24 cellular contexts compared by ENCODE assay signal in genomic region chr6:167817729-167818128, GRCh38. TPM values are rescaled to one million over a fixed set of nuclear protein-coding genes. Genes with fewer than 3 reads are reported as not detected.
DNase-seq lines count a peak whose midpoint lies in the region; ATAC-seq, FAIRE-seq and TF ChIP-seq lines count a peak whose summit lies in the region.
"Had no signal": no experiment of that assay in that cellular context is flagged by ENCODE, and none has a peak within 500 bp of the region (broad histone marks: within the 10 kb centered on the region; RNA-seq: fewer than 3 reads in every experiment).

No MANE protein-coding gene starts in this region.

- no peak overlapping the region for H3K4ac ChIP-seq in H1 (replicated peaks; ENCODE audit: insufficient read length, low read depth, low read length)

- no peak overlapping the region for H3K18ac ChIP-seq in H1 (ENCODE audit: extremely low read depth, low read length)

- H2BK15ac ChIP-seq in H1 (ENCODE audit: low read length): no peak overlapping the region

- H2BK5ac ChIP-seq in H1 (ENCODE audit: low read depth, low read length): peak overlapping the region; percentile 12; the same call in 1 of the 2 replicates

- H3K36me3 ChIP-seq in H1 (ENCODE audit: control insufficient read depth in 2 of 4, insufficient read depth in 4 of 4, low read length in 3 of 4): peaks cover 0 to 5% (median 0%) of the 10 kb centered on the region in 4 experiments; a peak in 2 of 8 replicates
- H3K36me3 ChIP-seq: thoracic aorta had no signal

- CTCF ChIA-PET in H1 (lab: Charles Lee; ENCODE audit: partially characterized antibody): interaction anchor here (0.6 to 1.2 kb wide), 4 partner anchors 26 to 398 kb away, joined by 3 to 4 read pairs (median 4); no protein-coding TSS in a partner anchor

- no peak for TF ChIP-seq POLR2A in H1 (IDR thresholded peaks at IDR 0.05; ENCODE audit: control extremely low read depth in 1 of 2, low read depth in 2 of 2, low read length in 2 of 2)

- peak overlapping the region; percentile 47 for H3K27ac Mint-ChIP-seq in mesothelial cell of epicardium
- H3K27ac Mint-ChIP-seq: activated naive CD8-positive, alpha-beta T cell; activated T-cell treated with anti-CD3 and anti-CD28 coated beads, Interleukin-2, amount 50 U/mL, for 72 hours; IgD-negative memory B cell; natural killer cell; stimulated activated effector memory CD8-positive, alpha-beta T cell treated with anti-CD3 and anti-CD28 coated beads, Interleukin-12 subunit alpha, Interleukin-12 subunit beta, amount 100 ng/mL, for 72 hours had no signal

- H3K14ac ChIP-seq in H1 (ENCODE audit: insufficient read length): no peak overlapping the region

- H2BK20ac ChIP-seq in H1 (ENCODE audit: low read length): peak overlapping the region; percentile 4; the same call in 1 of the 2 replicates

- H3K4me1 ChIP-seq in H1 (replicated peaks in 1 of 4; ENCODE audit: control insufficient read depth in 3 of 4, insufficient read depth in 4 of 4, low read length in 3 of 4): peaks cover 0 to 11% (median 7%) of the 10 kb centered on the region in 4 experiments; a peak in 4 of 7 replicates
- H3K4me1 ChIP-seq: parathyroid adenoma had no signal

- H3K23me2 ChIP-seq in H1 (ENCODE audit: low read depth, low read length): no peaks in the 10 kb centered on the region

- no peaks in the 10 kb centered on the region for H4K20me1 ChIP-seq in H1 (replicated peaks in 1 of 2; ENCODE audit: control insufficient read depth in 1 of 2, insufficient read depth in 2 of 2, low read length in 2 of 2)

- POLR2A ChIA-PET in H1 (lab: Charles Lee; ENCODE audit: partially characterized antibody): interaction anchor here (2.1 kb wide), 1 partner anchor 22 kb away, joined by 7 read pairs; no protein-coding TSS in a partner anchor

- no peak overlapping the region for H3K4me3 Mint-ChIP-seq in mesothelial cell of epicardium
- H3K4me3 Mint-ChIP-seq: activated naive CD8-positive, alpha-beta T cell; activated T-cell treated with anti-CD3 and anti-CD28 coated beads, Interleukin-2, amount 50 U/mL, for 72 hours; natural killer cell; stimulated activated effector memory CD8-positive, alpha-beta T cell treated with anti-CD3 and anti-CD28 coated beads, Interleukin-12 subunit alpha, Interleukin-12 subunit beta, amount 100 ng/mL, for 72 hours had no signal

- H2BK12ac ChIP-seq in H1 (ENCODE audit: low read depth, low read length): no peak overlapping the region

- peak overlapping the region; percentile 83 for H4K91ac ChIP-seq in H1 (replicated peaks; ENCODE audit: insufficient read length, low read length)

- TF ChIP-seq RAD21 in Ishikawa (IDR thresholded peaks at IDR 0.05; ENCODE audit: low read depth): no peak
- no peak for TF ChIP-seq RAD21 in H1 (IDR thresholded peaks at IDR 0.05 in 1 of 2, conservative IDR thresholded peaks at IDR 0.05 in 1 of 2; ENCODE audit: low read depth in 2 of 2, low read length in 2 of 2)

- no peaks in the 10 kb centered on the region for H3K9me3 ChIP-seq in H1 (ENCODE audit: insufficient read depth in 2 of 2, low read depth in 1 of 2, low read length in 1 of 2)
- H3K9me3 ChIP-seq: thoracic aorta had no signal

- H4K8ac ChIP-seq in H1 (ENCODE audit: extremely low read depth, insufficient read depth, low read length): no peak overlapping the region

- H3K4me2 ChIP-seq in H1 (ENCODE audit: insufficient read depth in 1 of 2, low read depth in 2 of 2, low read length in 2 of 2): 0 out of 4 replicates have a peak overlapping the region, but pooled peaks of 1 of the 2 experiments have one; percentile 8

- TF ChIP-seq EP300 in Ishikawa (IDR thresholded peaks at IDR 0.05; ENCODE audit: borderline replicate concordance) (peak; percentile 91), H1 (IDR thresholded peaks at IDR 0.05; ENCODE audit: borderline replicate concordance in 1 of 2, low read depth in 2 of 2, low read length in 2 of 2) (no peak)

- no peak for FAIRE-seq in H1 (lab: Jason Lieb, UNC)
- FAIRE-seq: astrocyte, frontal cortex had no signal

- no peak overlapping the region for H3K9ac ChIP-seq in H1 (replicated peaks in 1 of 4; ENCODE audit: extremely low read depth in 1 of 4, low read depth in 3 of 4, low read length in 3 of 4)
- H3K9ac ChIP-seq: parathyroid adenoma had no signal

- H3K27me3 ChIP-seq in H1 (replicated peaks in 1 of 4; ENCODE audit: control insufficient read depth in 3 of 4, extremely low read depth in 1 of 4, insufficient read depth in 3 of 4, low read length in 3 of 4): no peaks in the 10 kb centered on the region

- H3K4me3 ChIP-seq in H1 (ENCODE audit: extremely low read depth in 1 of 4, insufficient read depth in 2 of 4, low read depth in 3 of 4, low read length in 4 of 4): no peak overlapping the region
- H3K4me3 ChIP-seq: thoracic aorta had no signal

- 0 out of 2 replicates have a peak overlapping the region, but pooled peaks have one; percentile 49 for H2AFZ ChIP-seq in H1 (ENCODE audit: low read length)
- H2AFZ ChIP-seq: parathyroid adenoma had no signal

- no peak overlapping the region for H4K5ac ChIP-seq in H1 (ENCODE audit: insufficient read length, low read depth, low read length)

- no peaks in the 10 kb centered on the region for H3K79me2 ChIP-seq in H1 (ENCODE audit: control insufficient read depth in 1 of 2, insufficient read depth in 2 of 2, low read length in 2 of 2)
- H3K79me2 ChIP-seq: parathyroid adenoma had no signal

- H3K4me1 Mint-ChIP-seq in mesothelial cell of epicardium: peaks cover 19% of the 10 kb centered on the region
- H3K4me1 Mint-ChIP-seq: IgD-negative memory B cell; natural killer cell; stimulated activated effector memory CD8-positive, alpha-beta T cell treated with anti-CD3 and anti-CD28 coated beads, Interleukin-12 subunit alpha, Interleukin-12 subunit beta, amount 100 ng/mL, for 72 hours had no signal

- DNase-seq in DMS53 treated with DMSO at 0.1 percent for 48 hours (lab: John Stamatoyannopoulos, UW; ENCODE audit: unreplicated experiment): peak; percentile 27
- no peak for DNase-seq in H1 (ENCODE audit: low read depth in 1 of 2, low spot score in 2 of 2)
- no peak for DNase-seq in mesothelial cell of epicardium (ENCODE audit: low spot score in 2 of 2, unreplicated experiment in 2 of 2)
- DNase-seq in G401 (ENCODE audit: low spot score): no peak
- no peak for DNase-seq in D341Med (ENCODE audit: low spot score)
- DNase-seq in stimulated activated CD4-positive, alpha-beta T cell treated with anti-CD3 and anti-CD28 coated beads, Interleukin-15, amount 100 ng/mL, for 24 hours: no peak
- DNase-seq: activated T-cell treated with anti-CD3 and anti-CD28 coated beads, Interleukin-2, amount 50 U/mL, for 72 hours; effector CD4-positive, alpha-beta T cell; erythroblast; kidney glomerular epithelial cell; mesendoderm; natural killer cell; NCI-H187; NCI-H446 treated with DMSO at 0.1 percent for 48 hours had no signal

- no peaks in the 10 kb centered on the region for H3K79me1 ChIP-seq in H1 (ENCODE audit: low read depth, low read length)

- in situ Hi-C loops in G401 (cut with HindIII; ENCODE audit: low sequenced_read_pairs): no loop called here

- WGBS in H1 (ENCODE audit: extremely low coverage in 1 of 2, insufficient coverage in 1 of 2, insufficient read length in 1 of 2, insufficient replicate concordance in 2 of 2, low coverage in 1 of 2, low lambda C conversion rate in 2 of 2, missing lambda C conversion rate in 1 of 2), 2 experiments: 74% methylated on average over 1 of the region's 1 CpG; no CpG with 5 or more reads in 1 of the 2 experiments

- no peak overlapping the region for H3K56ac ChIP-seq in H1 (replicated peaks; ENCODE audit: insufficient read length, low read depth, low read length)

- no peak overlapping the region for H2AK5ac ChIP-seq in H1 (ENCODE audit: low read depth, low read length)

- no peaks in the 10 kb centered on the region for H3K9me3 Mint-ChIP-seq in mesothelial cell of epicardium
- H3K9me3 Mint-ChIP-seq: activated T-cell treated with anti-CD3 and anti-CD28 coated beads, Interleukin-2, amount 50 U/mL, for 72 hours; natural killer cell; stimulated activated effector memory CD8-positive, alpha-beta T cell treated with anti-CD3 and anti-CD28 coated beads, Interleukin-12 subunit alpha, Interleukin-12 subunit beta, amount 100 ng/mL, for 72 hours had no signal

- H3K23ac ChIP-seq in H1 (ENCODE audit: insufficient read length): no peak overlapping the region

- TF ChIP-seq CTCF in H1 (IDR thresholded peaks at IDR 0.05; ENCODE audit: control extremely low read depth in 1 of 3, insufficient read depth in 1 of 3, low read depth in 1 of 3, low read length in 3 of 3) (no peak), mesothelial cell of epicardium (IDR thresholded peaks at IDR 0.05; ENCODE audit: unreplicated experiment) (no peak)

- no peak overlapping the region for H3K27ac ChIP-seq in H1 (ENCODE audit: low read depth, low read length)
- H3K27ac ChIP-seq: parathyroid adenoma, thoracic aorta had no signal

- H3K27me3 Mint-ChIP-seq in mesothelial cell of epicardium (ENCODE audit: low read depth): no peaks in the 10 kb centered on the region

- H3K36me3 Mint-ChIP-seq in mesothelial cell of epicardium: peaks cover 7% of the 10 kb centered on the region
- H3K36me3 Mint-ChIP-seq: activated naive CD8-positive, alpha-beta T cell; natural killer cell; stimulated activated effector memory CD8-positive, alpha-beta T cell treated with anti-CD3 and anti-CD28 coated beads, Interleukin-12 subunit alpha, Interleukin-12 subunit beta, amount 100 ng/mL, for 72 hours had no signal

- peak overlapping the region; percentile 9 for H2BK120ac ChIP-seq in H1 (replicated peaks; ENCODE audit: low read depth, low read length)

- no peak for ATAC-seq in GM19324 (IDR thresholded peaks at IDR 0.05; ENCODE audit: low FRiP score, unreplicated experiment)
- ATAC-seq: activated T-cell treated with anti-CD3 and anti-CD28 coated beads, Interleukin-2, amount 50 U/mL, for 72 hours; natural killer cell; sciatic nerve; stimulated activated effector memory CD8-positive, alpha-beta T cell treated with anti-CD3 and anti-CD28 coated beads, Interleukin-12 subunit alpha, Interleukin-12 subunit beta, amount 100 ng/mL, for 72 hours had no signal

TF ChIP-seq in Ishikawa, 13 proteins besides CTCF, POLR2A, EP300 and RAD21 (continues in another document):
- peak; percentile 91 for TF ChIP-seq TCF12 (IDR thresholded peaks at IDR 0.05; ENCODE audit: low read depth)

TF ChIP-seq in H1, 55 proteins besides CTCF, POLR2A, EP300 and RAD21 (continues in another document):
- no peak for TF ChIP-seq PHF8 (conservative IDR thresholded peaks at IDR 0.05; ENCODE audit: low read depth, low read length)

RNA-seq across cellular contexts. Expression of gene AFDN, which starts 9.0 kb away (rescaled TPM):
- 192 and 196 TPM in 2 replicates for total RNA-seq in H1 (2021; fragmentation: NEBNext Ultra II Directional; extraction: Animal tissue kit (Norgen Biotek cat#: 25700))
- polyA plus RNA-seq in H1 (2011; rRNA removed): 53.4 and 58.7 TPM in 2 replicates
- polyA plus RNA-seq in H1 (2011; cell fraction: cytosol; rRNA removed): 95.2 TPM
- polyA plus RNA-seq in H1 (2011; cell fraction: nucleus; rRNA removed): 239 TPM
- 116 to 142 TPM (median 133 TPM) in 4 replicates for polyA plus RNA-seq in H1 (2012, experiment 1 of 2)
- polyA plus RNA-seq in H1 (2012, experiment 2 of 2): 6.9 TPM
- 132 TPM for polyA plus RNA-seq in H1 (2013, experiment 1 of 2)
- polyA plus RNA-seq in H1 (2013, experiment 2 of 2): 117 TPM
- 177 and 199 TPM in 2 replicates for polyA minus RNA-seq in H1 (2011; rRNA and poly(A)+ RNA removed)
- 154 TPM for polyA minus RNA-seq in H1 (2011; cell fraction: cytosol; rRNA and poly(A)+ RNA removed)
- 329 TPM for polyA minus RNA-seq in H1 (2011; cell fraction: nucleus; rRNA and poly(A)+ RNA removed)
- 280 to 284 TPM (median 282 TPM) in 3 replicates for total RNA-seq in mesothelial cell of epicardium
- total RNA-seq in G401 (2014; rRNA removed; shearing (Covaris generic)): 11.9 and 13.8 TPM in 2 replicates

Comparison
In these comparisons a context has a peak if more than half of its experiments do, and no peak if none do; other contexts are left out.
1. RNA of gene AFDN, which starts 9.0 kb away (total RNA-seq): 280 to 284 TPM in mesothelial cell of epicardium and 192 to 196 TPM in H1; 11.9 to 13.8 TPM in G401; every median in the first group is over 10 times any median in the second.